1 cellular context compared by ENCODE assay signal in the genomic region with DNA sequence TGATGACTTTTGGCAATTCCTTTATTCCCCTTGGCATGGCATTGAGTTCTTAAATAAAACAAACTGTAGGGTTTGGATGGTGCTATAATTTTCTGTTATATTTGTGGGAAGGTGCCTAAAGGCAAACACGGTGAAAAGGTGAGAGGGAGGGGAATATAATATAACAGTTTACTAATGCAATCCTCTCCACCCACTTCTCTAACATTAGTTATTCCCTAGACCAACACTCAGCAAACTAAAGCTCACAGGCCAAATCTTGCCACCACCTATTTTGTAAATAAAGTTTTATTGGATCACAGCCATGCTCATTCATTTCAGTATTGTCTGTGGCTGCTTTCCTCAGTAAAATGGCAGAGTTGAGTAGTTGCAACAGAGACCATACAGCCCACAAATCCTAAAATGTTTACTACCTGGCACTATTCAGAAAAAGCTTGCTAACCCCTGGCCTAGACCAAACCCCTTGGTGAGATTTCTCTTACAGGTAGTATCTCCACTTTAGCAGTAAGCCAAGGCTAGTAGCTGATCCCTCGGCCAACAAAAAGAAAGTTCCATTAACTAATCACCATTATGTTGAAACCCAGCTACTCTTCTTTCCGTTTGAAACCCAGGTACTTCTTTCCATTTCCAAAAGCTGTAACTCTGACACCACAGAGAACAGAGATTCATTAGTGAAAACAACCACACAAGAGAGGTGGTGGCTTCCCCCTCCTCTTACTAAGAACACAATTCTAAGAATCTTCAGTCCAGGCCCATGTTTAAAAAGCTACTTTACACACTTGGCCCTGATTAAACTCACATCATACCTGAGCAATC.
TF ChIP-seq lines count a peak whose summit lies in the region.

No MANE protein-coding gene starts in this region.

TF ChIP-seq in HepG2, 621 proteins besides CTCF, POLR2A, EP300 and RAD21:
- TF ChIP-seq SMAD1 (CRISPR knock-in tag; IDR thresholded peaks at IDR 0.05; ENCODE audit: borderline replicate concordance, low read depth): no peak
- no peak for TF ChIP-seq TRIM24 (CRISPR knock-in tag; IDR thresholded peaks at IDR 0.05)
- no peak for TF ChIP-seq ZNF232 (CRISPR knock-in tag; IDR thresholded peaks at IDR 0.05; ENCODE audit: borderline replicate concordance)
- TF ChIP-seq KLF6 (CRISPR knock-in tag; IDR thresholded peaks at IDR 0.05): no peak
- no peak for TF ChIP-seq SCMH1 (CRISPR knock-in tag; IDR thresholded peaks at IDR 0.05; ENCODE audit: borderline replicate concordance)
- TF ChIP-seq, protein P1, sequence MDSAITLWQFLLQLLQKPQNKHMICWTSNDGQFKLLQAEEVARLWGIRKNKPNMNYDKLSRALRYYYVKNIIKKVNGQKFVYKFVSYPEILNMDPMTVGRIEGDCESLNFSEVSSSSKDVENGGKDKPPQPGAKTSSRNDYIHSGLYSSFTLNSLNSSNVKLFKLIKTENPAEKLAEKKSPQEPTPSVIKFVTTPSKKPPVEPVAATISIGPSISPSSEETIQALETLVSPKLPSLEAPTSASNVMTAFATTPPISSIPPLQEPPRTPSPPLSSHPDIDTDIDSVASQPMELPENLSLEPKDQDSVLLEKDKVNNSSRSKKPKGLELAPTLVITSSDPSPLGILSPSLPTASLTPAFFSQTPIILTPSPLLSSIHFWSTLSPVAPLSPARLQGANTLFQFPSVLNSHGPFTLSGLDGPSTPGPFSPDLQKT (CRISPR knock-in tag; IDR thresholded peaks at IDR 0.05; ENCODE audit: borderline replicate concordance): no peak
- TF ChIP-seq ZFP1 (CRISPR knock-in tag; IDR thresholded peaks at IDR 0.05): no peak
- TF ChIP-seq BORCS8-MEF2B (CRISPR knock-in tag; IDR thresholded peaks at IDR 0.05): no peak
- TF ChIP-seq ZNF251 (CRISPR knock-in tag; IDR thresholded peaks at IDR 0.05): no peak
- TF ChIP-seq NFIC (IDR thresholded peaks at IDR 0.05; ENCODE audit: low read length): no peak
- TF ChIP-seq IRX3 (CRISPR knock-in tag; IDR thresholded peaks at IDR 0.05; ENCODE audit: borderline replicate concordance, low read depth): no peak
- TF ChIP-seq, protein P2, sequence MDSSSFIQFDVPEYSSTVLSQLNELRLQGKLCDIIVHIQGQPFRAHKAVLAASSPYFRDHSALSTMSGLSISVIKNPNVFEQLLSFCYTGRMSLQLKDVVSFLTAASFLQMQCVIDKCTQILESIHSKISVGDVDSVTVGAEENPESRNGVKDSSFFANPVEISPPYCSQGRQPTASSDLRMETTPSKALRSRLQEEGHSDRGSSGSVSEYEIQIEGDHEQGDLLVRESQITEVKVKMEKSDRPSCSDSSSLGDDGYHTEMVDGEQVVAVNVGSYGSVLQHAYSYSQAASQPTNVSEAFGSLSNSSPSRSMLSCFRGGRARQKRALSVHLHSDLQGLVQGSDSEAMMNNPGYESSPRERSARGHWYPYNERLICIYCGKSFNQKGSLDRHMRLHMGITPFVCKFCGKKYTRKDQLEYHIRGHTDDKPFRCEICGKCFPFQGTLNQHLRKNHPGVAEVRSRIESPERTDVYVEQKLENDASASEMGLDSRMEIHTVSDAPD (CRISPR knock-in tag; IDR thresholded peaks at IDR 0.05): no peak
- TF ChIP-seq RNF2 (conservative IDR thresholded peaks at IDR 0.05; ENCODE audit: low read depth): no peak
